In genomic region chr11:86035920-86036319, GRCh38 we compare ENCODE assay signal across 1 cellular context.
TF ChIP-seq lines count a peak whose summit lies in the region.

No MANE protein-coding gene starts in this region.

TF ChIP-seq in IMR-90, 13 proteins besides CTCF, POLR2A, EP300 and RAD21 (continued from another document):
- TF ChIP-seq MAFK (IDR thresholded peaks at IDR 0.05; ENCODE audit: low read depth, low read length) = peak; percentile 13; the same call in 1 of the 2 replicates
